ENCODE assay signal across 20 cellular contexts in genomic region chr19:33329060-33329459, GRCh38. TPM values are rescaled to one million over a fixed set of nuclear protein-coding genes. Genes with fewer than 3 reads are reported as not detected.
A peak's percentile ranks its signal among the peaks of the same experiment; 100 is the strongest.
DNase-seq lines count a peak whose midpoint lies in the region; ATAC-seq and TF ChIP-seq lines count a peak whose summit lies in the region.
"Had no signal": no experiment of that assay in that cellular context is flagged by ENCODE, and none has a peak within 500 bp of the region (broad histone marks: within the 10 kb centered on the region; RNA-seq: fewer than 3 reads in every experiment).

No MANE protein-coding gene starts in this region.

- H3K9me3 ChIP-seq in WERI-Rb-1 (ENCODE audit: severe bottlenecking) = no peaks in the 10 kb centered on the region
- H3K9me3 ChIP-seq: BE2C, Caco-2 had no signal

- peak overlapping the region; percentile 63 to 93 (median 89) for H3K27ac Mint-ChIP-seq in CD14-positive monocyte
- peak overlapping the region; percentile 9 for H3K27ac Mint-ChIP-seq in central memory CD8-positive, alpha-beta T cell (ENCODE audit: low read depth)
- H3K27ac Mint-ChIP-seq: CD4-positive, alpha-beta memory T cell; GM23338; H9 had no signal

- peaks cover 0 to 4% (median 0%) of the 10 kb centered on the region in 3 donors for H3K27me3 Mint-ChIP-seq in CD14-positive monocyte (ENCODE audit: low read depth in 3 of 3)
- H3K27me3 Mint-ChIP-seq in central memory CD8-positive, alpha-beta T cell = peaks cover 37% of the 10 kb centered on the region

- H3K4me3 ChIP-seq in WERI-Rb-1 (ENCODE audit: low read depth, low read length) = no peak overlapping the region
- H3K4me3 ChIP-seq: A549; BLaER1 treated with 17β-estradiol and CSF1 and Interleukin-3, amounts not matched to agents 10 nM and 100 nM; GM12878; GM23338 had no signal

- no peaks in the 10 kb centered on the region for H3K27me3 ChIP-seq in WERI-Rb-1 (ENCODE audit: insufficient read depth, low read depth, severe bottlenecking)
- H3K27me3 ChIP-seq: BE2C; BLaER1 treated with 17β-estradiol and CSF1 and Interleukin-3, amounts not matched to agents 10 nM and 100 nM had no signal

- H3K4me3 Mint-ChIP-seq in CD14-positive monocyte = no peak overlapping the region
- no peak overlapping the region for H3K4me3 Mint-ChIP-seq in central memory CD8-positive, alpha-beta T cell
- H3K4me3 Mint-ChIP-seq: CD4-positive, alpha-beta memory T cell; GM23338; H9 had no signal

- no peaks in the 10 kb centered on the region for H3K36me3 ChIP-seq in WERI-Rb-1
- H3K36me3 ChIP-seq: BE2C; BLaER1 treated with 17β-estradiol and CSF1 and Interleukin-3, amounts not matched to agents 10 nM and 100 nM had no signal

- no peak overlapping the region for H3K27ac ChIP-seq in WERI-Rb-1
- H3K27ac ChIP-seq: A549 had no signal

- TF ChIP-seq CTCF in CD14-positive monocyte (IDR thresholded peaks at IDR 0.05) = no peak
- no peak for TF ChIP-seq CTCF in WERI-Rb-1 (IDR thresholded peaks at IDR 0.05; ENCODE audit: low read depth, low read length)

- no peak for DNase-seq in CD14-positive monocyte (ENCODE audit: low spot score)
- no peak for DNase-seq in central memory CD8-positive, alpha-beta T cell (ENCODE audit: low spot score in 2 of 2)
- no peak for DNase-seq in left lobe of liver (ENCODE audit: low spot score)
- DNase-seq in activated CD8-positive, alpha-beta memory T cell treated with anti-CD3 and anti-CD28 coated beads for 24 hours = no peak
- no peak for DNase-seq in WERI-Rb-1
- DNase-seq: 8988T; ACHN; BE2C; Caco-2; CD4-positive, alpha-beta memory T cell; DMS153; DND-41; GDM1; H9 had no signal

- H3K9me3 Mint-ChIP-seq in CD14-positive monocyte = peaks cover 3 to 8% (median 6%) of the 10 kb centered on the region in 7 donors
- no peaks in the 10 kb centered on the region for H3K9me3 Mint-ChIP-seq in central memory CD8-positive, alpha-beta T cell
- H3K9me3 Mint-ChIP-seq: CD4-positive, alpha-beta memory T cell had no signal

- intact Hi-C loops in CD14-positive monocyte (cut with micrococcal nuclease) = no loop called here

- H3K4me1 Mint-ChIP-seq in CD14-positive monocyte = peaks cover 56% of the 10 kb centered on the region
- no peaks in the 10 kb centered on the region for H3K4me1 Mint-ChIP-seq in central memory CD8-positive, alpha-beta T cell
- H3K4me1 Mint-ChIP-seq: CD4-positive, alpha-beta memory T cell had no signal

- H3K36me3 Mint-ChIP-seq in CD14-positive monocyte = peaks cover 0 to 4% of the 10 kb centered on the region in 2 donors
- no peaks in the 10 kb centered on the region for H3K36me3 Mint-ChIP-seq in central memory CD8-positive, alpha-beta T cell (ENCODE audit: insufficient read depth)
- H3K36me3 Mint-ChIP-seq: CD4-positive, alpha-beta memory T cell had no signal

- no peak for ATAC-seq in central memory CD8-positive, alpha-beta T cell (replicated peaks; ENCODE audit: extremely low read depth, poor library complexity, severe bottlenecking)
- ATAC-seq in left lobe of liver (peak; percentile 52), HG03521 (IDR thresholded peaks at IDR 0.05; ENCODE audit: unreplicated experiment) (no peak)
- ATAC-seq: GM12878, GM23338, HCT116 had no signal

RNA-seq across cellular contexts. Expression of gene CEBPA, which starts 26.7 kb away (rescaled TPM):
- polyA plus RNA-seq in CD14-positive monocyte = 10 to 100 TPM; 17.9 to 47.5 TPM
- 185 TPM for total RNA-seq in left lobe of liver

RNA-seq across cellular contexts. Expression of gene CEBPG, which starts 44.4 kb away (rescaled TPM):
- polyA plus RNA-seq in CD14-positive monocyte = 10 to 100 TPM; 16.8 to 17.8 TPM
- 15.5 TPM for total RNA-seq in left lobe of liver
